33 cellular contexts compared by ENCODE assay signal in the genomic region with DNA sequence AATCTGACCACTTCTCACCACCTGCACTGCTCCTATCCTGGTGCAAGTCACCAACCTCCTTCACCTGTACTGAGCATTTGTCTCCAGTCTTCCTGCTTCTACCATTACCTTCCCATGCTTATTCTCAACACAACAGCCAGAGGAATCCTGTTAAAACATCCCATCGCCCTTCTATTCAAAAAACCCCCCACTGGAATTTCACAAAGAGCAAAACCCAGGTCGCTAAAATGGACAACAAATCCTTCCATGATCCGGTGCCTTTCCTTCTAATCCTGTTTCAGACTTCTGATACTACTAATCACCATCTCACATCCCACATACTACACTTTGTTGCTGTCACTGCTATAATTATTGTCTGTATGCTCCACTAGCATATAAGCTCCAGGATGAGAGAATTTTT.
DNase-seq lines count a peak whose midpoint lies in the region; FAIRE-seq and TF ChIP-seq lines count a peak whose summit lies in the region.
"Had no signal": no experiment of that assay in that cellular context is flagged by ENCODE, and none has a peak within 500 bp of the region (broad histone marks: within the 10 kb centered on the region; RNA-seq: fewer than 3 reads in every experiment).

No MANE protein-coding gene starts in this region.

- no peak overlapping the region for H3K4me2 ChIP-seq in neural progenitor cell
- H3K4me2 ChIP-seq: A549; BLaER1; BLaER1 treated with 17β-estradiol and CSF1 and Interleukin-3, amounts not matched to agents 10 nM and 100 nM had no signal

- H3K4me1 Mint-ChIP-seq in neural progenitor cell = peaks cover 4% of the 10 kb centered on the region
- H3K4me1 Mint-ChIP-seq: B cell; CD14-positive monocyte; CD4-positive, alpha-beta memory T cell; CD4-positive, CD25-positive, alpha-beta regulatory T cell; CD8-positive, alpha-beta memory T cell had no signal

- no peak overlapping the region for H3K9ac ChIP-seq in neural progenitor cell
- H3K9ac ChIP-seq: BLaER1; BLaER1 treated with 17β-estradiol and CSF1 and Interleukin-3, amounts not matched to agents 10 nM and 100 nM had no signal

- FAIRE-seq in small intestine (lab: Jason Lieb, UNC) (no peak), GM12892 (lab: Jason Lieb, UNC) (no peak)
- FAIRE-seq: A204.1, A549 had no signal

- peaks cover 33% of the 10 kb centered on the region for H3K27me3 ChIP-seq in neural progenitor cell
- H3K27me3 ChIP-seq in small intestine (ENCODE audit: control insufficient read depth in 2 of 2, insufficient read depth in 2 of 2, low read length in 2 of 2) = peaks cover 0 to 2% of the 10 kb centered on the region in 2 donors
- H3K27me3 ChIP-seq: BE2C; BLaER1; BLaER1 treated with 17β-estradiol and CSF1 and Interleukin-3, amounts not matched to agents 10 nM and 100 nM had no signal

- H3K9me3 Mint-ChIP-seq in neural progenitor cell = no peaks in the 10 kb centered on the region
- H3K9me3 Mint-ChIP-seq: CD4-positive, alpha-beta memory T cell; CD4-positive, alpha-beta T cell; CD8-positive, alpha-beta T cell had no signal

- H3F3A ChIP-seq in neural progenitor cell (ENCODE audit: low read depth) = no peaks in the 10 kb centered on the region

- no peak for TF ChIP-seq POLR2A in GM12892 (IDR thresholded peaks at IDR 0.05; ENCODE audit: low read depth, low read length)

- 69 to 74% (median 69%) methylated on average over 3 of the region's 3 CpGs for WGBS in small intestine, 3 donors

- H3K4me1 ChIP-seq in neural progenitor cell (no peaks in the 10 kb centered on the region), small intestine (ENCODE audit: control insufficient read depth in 2 of 2, insufficient read depth in 1 of 2, low read depth in 1 of 2, low read length in 1 of 2) (no peaks in the 10 kb centered on the region)
- H3K4me1 ChIP-seq: A549; BE2C; BLaER1; BLaER1 treated with 17β-estradiol and CSF1 and Interleukin-3, amounts not matched to agents 10 nM and 100 nM; Caco-2 had no signal

- H2AFZ ChIP-seq in neural progenitor cell (replicated peaks) = no peak overlapping the region

- H4K20me1 ChIP-seq in neural progenitor cell (ENCODE audit: low read depth) = no peaks in the 10 kb centered on the region
- H4K20me1 ChIP-seq: BLaER1; BLaER1 treated with 17β-estradiol and CSF1 and Interleukin-3, amounts not matched to agents 10 nM and 100 nM had no signal

- peaks cover 2% of the 10 kb centered on the region for H3K27me3 Mint-ChIP-seq in neural progenitor cell (ENCODE audit: insufficient read depth, low read depth)
- H3K27me3 Mint-ChIP-seq: CD4-positive, CD25-positive, alpha-beta regulatory T cell had no signal

- DNase-seq in NCI-H82 (lab: John Stamatoyannopoulos, UW) (peak; percentile 50), NCI-H82 treated with DMSO at 0.1 percent for 48 hours (lab: John Stamatoyannopoulos, UW; ENCODE audit: unreplicated experiment) (peak; percentile 17), neural progenitor cell (ENCODE audit: low spot score) (peak; percentile 38), small intestine (no peak), GM12892 (ENCODE audit: insufficient read length) (no peak), DMS53 (lab: John Stamatoyannopoulos, UW) (no peak)
- DNase-seq: 8988T; ACHN; AML-193; BE2C; C1 segment of cervical spinal cord; Caco-2; Calu3; CD4-positive, alpha-beta memory T cell; CD4-positive, alpha-beta T cell; CD4-positive, CD25-positive, alpha-beta regulatory T cell; CD8-positive, alpha-beta memory T cell; CD8-positive, alpha-beta T cell; COR-L47; DMS 273 treated with DMSO at 0.1 percent for 48 hours; DMS153; DMS79; DMS79 treated with DMSO at 0.1 percent for 48 hours; DND-41; EL had no signal

- TF ChIP-seq CTCF in neural progenitor cell (IDR thresholded peaks at IDR 0.05) = no peak

- H3K27ac ChIP-seq in neural progenitor cell = no peak overlapping the region
- H3K27ac ChIP-seq in small intestine (ENCODE audit: low read depth in 1 of 2, low read length in 1 of 2) = no peak overlapping the region
- H3K27ac ChIP-seq: 22Rv1; A549; BLaER1; BLaER1 treated with 17β-estradiol and CSF1 and Interleukin-3, amounts not matched to agents 10 nM and 100 nM; C4-2B had no signal

- H3K4me3 Mint-ChIP-seq in neural progenitor cell = no peak overlapping the region
- H3K4me3 Mint-ChIP-seq: B cell; CD14-positive monocyte; CD4-positive, alpha-beta memory T cell; CD4-positive, alpha-beta T cell; CD4-positive, CD25-positive, alpha-beta regulatory T cell; CD8-positive, alpha-beta memory T cell; CD8-positive, alpha-beta T cell had no signal

- no peaks in the 10 kb centered on the region for H3K79me2 ChIP-seq in neural progenitor cell (ENCODE audit: low read depth)

- no peaks in the 10 kb centered on the region for H3K9me3 ChIP-seq in neural progenitor cell (ENCODE audit: low read depth)
- H3K9me3 ChIP-seq in small intestine (ENCODE audit: control insufficient read depth, low read depth) = no peaks in the 10 kb centered on the region
- H3K9me3 ChIP-seq: A549; BE2C; BLaER1; BLaER1 treated with 17β-estradiol and CSF1 and Interleukin-3, amounts not matched to agents 10 nM and 100 nM; Caco-2 had no signal

- H3K36me3 ChIP-seq in neural progenitor cell (no peaks in the 10 kb centered on the region), small intestine (ENCODE audit: control insufficient read depth in 2 of 2, insufficient read depth in 2 of 2, low read length in 2 of 2) (no peaks in the 10 kb centered on the region)
- H3K36me3 ChIP-seq: BE2C; BLaER1; BLaER1 treated with 17β-estradiol and CSF1 and Interleukin-3, amounts not matched to agents 10 nM and 100 nM had no signal

- H3K27ac Mint-ChIP-seq in neural progenitor cell = no peak overlapping the region
- H3K27ac Mint-ChIP-seq: B cell; CD14-positive monocyte; CD4-positive, alpha-beta memory T cell; CD4-positive, alpha-beta T cell; CD4-positive, CD25-positive, alpha-beta regulatory T cell; CD8-positive, alpha-beta memory T cell; CD8-positive, alpha-beta T cell had no signal

- no peaks in the 10 kb centered on the region for H3K36me3 Mint-ChIP-seq in neural progenitor cell
- H3K36me3 Mint-ChIP-seq: CD14-positive monocyte; CD4-positive, alpha-beta memory T cell; CD4-positive, CD25-positive, alpha-beta regulatory T cell; CD8-positive, alpha-beta memory T cell; CD8-positive, alpha-beta T cell had no signal

- H3K4me3 ChIP-seq in neural progenitor cell (no peak overlapping the region), small intestine (ENCODE audit: low read depth in 1 of 2, low read length in 2 of 2) (no peak overlapping the region)
- H3K4me3 ChIP-seq: A549; BLaER1; BLaER1 treated with 17β-estradiol and CSF1 and Interleukin-3, amounts not matched to agents 10 nM and 100 nM had no signal

Comparison
In these comparisons a context has a peak if more than half of its experiments do, and no peak if none do; other contexts are left out.
1. DNase-seq: peak in NCI-H82 (single experiment), NCI-H82 treated with DMSO at 0.1 percent for 48 hours (single experiment) and neural progenitor cell (single experiment); none in small intestine (single experiment), GM12892 (single experiment) and DMS53 (single experiment).